In genomic region chr6:37221585-37222124, GRCh38 we compare ENCODE assay signal across 8 cellular contexts. TPM values are rescaled to one million over a fixed set of nuclear protein-coding genes. Genes with fewer than 3 reads are reported as not detected.
DNase-seq lines count a peak whose midpoint lies in the region; ATAC-seq and TF ChIP-seq lines count a peak whose summit lies in the region.

No MANE protein-coding gene starts in this region.

- no peak for DNase-seq in activated CD8-positive, alpha-beta memory T cell treated with anti-CD3 and anti-CD28 coated beads, Interleukin-2, amount 10 ng/mL, durations not matched to agents 7 days and 5 days
- no peak for DNase-seq in activated CD8-positive, alpha-beta memory T cell treated with anti-CD3 and anti-CD28 coated beads, Interleukin-2, amount 50 U/mL, for 4 hours
- DNase-seq in activated B cell treated with CpG ODN at 0.5 μM for 24 hours (no peak), tibial artery (no peak), adrenal gland (no peak), HT-29 (ENCODE audit: low spot score) (no peak)

- H3K9me3 Mint-ChIP-seq in activated CD8-positive, alpha-beta memory T cell treated with anti-CD3 and anti-CD28 coated beads, Interleukin-2, amount 10 ng/mL, durations not matched to agents 7 days and 5 days (ENCODE audit: low read depth) = no peaks in the 10 kb centered on the region
- H3K9me3 Mint-ChIP-seq in activated B cell treated with CpG ODN at 0.5 μM for 24 hours = no peaks in the 10 kb centered on the region

- WGBS in adrenal gland, 4 donors = 53 to 63% (median 57%) methylated on average over 6 of the region's 6 CpGs

- ATAC-seq in activated CD8-positive, alpha-beta memory T cell treated with anti-CD3 and anti-CD28 coated beads, Interleukin-2, amount 10 ng/mL, durations not matched to agents 7 days and 5 days = no peak
- no peak for ATAC-seq in activated B cell treated with CpG ODN at 0.5 μM for 24 hours (ENCODE audit: low read depth)
- ATAC-seq in GM21737 (IDR thresholded peaks at IDR 0.05; ENCODE audit: unreplicated experiment) = no peak

- TF ChIP-seq POLR2A in adrenal gland (IDR thresholded peaks at IDR 0.05) = no peak

- H3K4me1 Mint-ChIP-seq in activated CD8-positive, alpha-beta memory T cell treated with anti-CD3 and anti-CD28 coated beads, Interleukin-2, amount 10 ng/mL, durations not matched to agents 7 days and 5 days = peaks cover 24% of the 10 kb centered on the region
- peaks cover 10% of the 10 kb centered on the region for H3K4me1 Mint-ChIP-seq in activated B cell treated with CpG ODN at 0.5 μM for 24 hours

- no peaks in the 10 kb centered on the region for H3K27me3 Mint-ChIP-seq in activated CD8-positive, alpha-beta memory T cell treated with anti-CD3 and anti-CD28 coated beads, Interleukin-2, amount 10 ng/mL, durations not matched to agents 7 days and 5 days
- no peaks in the 10 kb centered on the region for H3K27me3 Mint-ChIP-seq in activated B cell treated with CpG ODN at 0.5 μM for 24 hours

- H3K9me3 ChIP-seq in iPS-18c (ENCODE audit: control insufficient read depth, insufficient read depth, low read length) (no peaks in the 10 kb centered on the region), tibial artery (no peaks in the 10 kb centered on the region), adrenal gland (replicated peaks in 1 of 3) (no peaks in the 10 kb centered on the region)

- intact Hi-C loops in activated B cell treated with CpG ODN at 0.5 μM for 24 hours (cut with micrococcal nuclease) (loop anchor here (2.0 kb wide), 1 partner anchor 35 kb away; the partner anchor contains the start of gene TBC1D22B), tibial artery (cut with DNase I; ENCODE audit: low total_unique reads) (no loop called here), adrenal gland (cut with DNase I) (no loop called here)

- no peaks in the 10 kb centered on the region for H3K27me3 ChIP-seq in tibial artery
- no peaks in the 10 kb centered on the region for H3K27me3 ChIP-seq in adrenal gland

- H3K4me3 ChIP-seq in iPS-18c (ENCODE audit: insufficient read depth, low read depth, low read length) = peak overlapping the region; percentile 79
- peak overlapping the region; percentile 58 to 68 for H3K4me3 ChIP-seq in tibial artery
- H3K4me3 ChIP-seq in adrenal gland = peak overlapping the region in 2 of 4 donors; percentile 73 to 77

- peak overlapping the region; percentile 70 for H3K27ac Mint-ChIP-seq in activated CD8-positive, alpha-beta memory T cell treated with anti-CD3 and anti-CD28 coated beads, Interleukin-2, amount 10 ng/mL, durations not matched to agents 7 days and 5 days
- H3K27ac Mint-ChIP-seq in activated B cell treated with CpG ODN at 0.5 μM for 24 hours = no peak overlapping the region

- peak overlapping the region; percentile 79 for H3K4me3 Mint-ChIP-seq in activated CD8-positive, alpha-beta memory T cell treated with anti-CD3 and anti-CD28 coated beads, Interleukin-2, amount 10 ng/mL, durations not matched to agents 7 days and 5 days
- H3K4me3 Mint-ChIP-seq in activated B cell treated with CpG ODN at 0.5 μM for 24 hours = peak overlapping the region; percentile 82

- no peaks in the 10 kb centered on the region for H3K36me3 ChIP-seq in tibial artery
- no peaks in the 10 kb centered on the region for H3K36me3 ChIP-seq in adrenal gland (replicated peaks in 1 of 2)

- peaks cover 0 to 8% (median 5%) of the 10 kb centered on the region in 4 donors for H3K4me1 ChIP-seq in tibial artery
- H3K4me1 ChIP-seq in adrenal gland (replicated peaks in 1 of 2) = peaks cover 6 to 17% of the 10 kb centered on the region in 2 donors

- peak overlapping the region in 1 of 2 donors; percentile 60 for H3K27ac ChIP-seq in tibial artery
- peak overlapping the region in 2 of 5 donors; percentile 23 to 41 for H3K27ac ChIP-seq in adrenal gland

- CTCF ChIA-PET in activated CD8-positive, alpha-beta memory T cell treated with anti-CD3 and anti-CD28 coated beads, Interleukin-2, amount 10 ng/mL, durations not matched to agents 7 days and 5 days (lab: Charles Lee) = interaction anchor here (1.1 to 6.4 kb wide), 5 partner anchors 11 to 202 kb away, joined by 3 to 38 read pairs (median 12); no protein-coding TSS in a partner anchor
- CTCF ChIA-PET in activated B cell treated with CpG ODN at 0.5 μM for 24 hours (lab: Charles Lee) = interaction anchor here (0.8 to 1.7 kb wide), 3 partner anchors 45 to 204 kb away, joined by 3 to 4 read pairs (median 3); no protein-coding TSS in a partner anchor

- TF ChIP-seq CTCF in activated B cell treated with CpG ODN at 0.5 μM for 24 hours (IDR thresholded peaks at IDR 0.05) = no peak
- no peak for TF ChIP-seq CTCF in tibial artery (IDR thresholded peaks at IDR 0.05)
- no peak for TF ChIP-seq CTCF in adrenal gland (IDR thresholded peaks at IDR 0.05)

- POLR2A ChIA-PET in activated B cell treated with CpG ODN at 0.5 μM for 24 hours (lab: Charles Lee) = no interaction called here

- no peaks in the 10 kb centered on the region for H3K36me3 Mint-ChIP-seq in activated CD8-positive, alpha-beta memory T cell treated with anti-CD3 and anti-CD28 coated beads, Interleukin-2, amount 10 ng/mL, durations not matched to agents 7 days and 5 days
- no peaks in the 10 kb centered on the region for H3K36me3 Mint-ChIP-seq in activated B cell treated with CpG ODN at 0.5 μM for 24 hours (ENCODE audit: low read depth)

RNA-seq across cellular contexts. Expression of gene TBC1D22B, which starts 35.9 kb away (rescaled TPM):
- 10 to 100 TPM; 17.3 to 17.9 TPM for total RNA-seq in activated CD8-positive, alpha-beta memory T cell treated with anti-CD3 and anti-CD28 coated beads, Interleukin-2, amount 10 ng/mL, durations not matched to agents 7 days and 5 days
- total RNA-seq in activated B cell treated with CpG ODN at 0.5 μM for 24 hours (10.7 and 11.1 TPM in 2 replicates), adrenal gland (10 to 100 TPM; 11.2 to 21.9 (median 17.3) TPM)
- polyA plus RNA-seq in adrenal gland = 10 to 100 TPM in 2 of 3 donors, 1 to 10 TPM in 1; 9.1 to 20.5 (median 12.4) TPM
- 7.8 and 8.2 TPM in 2 replicates for total RNA-seq in HT-29 (2014; rRNA removed; shearing (Covaris generic))

RNA-seq across cellular contexts. Expression of gene TMEM217, which starts 36.3 kb away (rescaled TPM):
- total RNA-seq in activated CD8-positive, alpha-beta memory T cell treated with anti-CD3 and anti-CD28 coated beads, Interleukin-2, amount 10 ng/mL, durations not matched to agents 7 days and 5 days = 1 to 10 TPM; 2.7 to 5.7 TPM
- total RNA-seq in activated B cell treated with CpG ODN at 0.5 μM for 24 hours (0.54 and 1.0 TPM in 2 replicates), adrenal gland (10 to 100 TPM in 1 of 8 donors, 1 to 10 TPM in 6, not detected in 1; 1.5 to 23.2 (median 5.6) TPM)
- polyA plus RNA-seq in adrenal gland = 10 to 100 TPM in 1 of 3 donors, 1 to 10 TPM in 2; 1.7 to 26.7 (median 5.2) TPM
- total RNA-seq in HT-29 (2014; rRNA removed; shearing (Covaris generic)) = 1.4 and 1.8 TPM in 2 replicates

RNA-seq across cellular contexts. Expression of gene PIM1, which starts 51.7 kb away (rescaled TPM):
- 100 to 1,000 TPM; 361 to 464 TPM for total RNA-seq in activated CD8-positive, alpha-beta memory T cell treated with anti-CD3 and anti-CD28 coated beads, Interleukin-2, amount 10 ng/mL, durations not matched to agents 7 days and 5 days
- total RNA-seq in activated B cell treated with CpG ODN at 0.5 μM for 24 hours (272 and 283 TPM in 2 replicates), adrenal gland (10 to 100 TPM in 7 of 8 donors, 1 to 10 TPM in 1; 2.8 to 36.6 (median 21.4) TPM)
- 10 to 100 TPM; 10.6 to 31.2 (median 12.3) TPM for polyA plus RNA-seq in adrenal gland
- 20.0 and 23.6 TPM in 2 replicates for total RNA-seq in HT-29 (2014; rRNA removed; shearing (Covaris generic))
